19 cellular contexts compared by ENCODE assay signal in genomic region chr20:34420975-34421374, GRCh38.
"Had no signal": no experiment of that assay in that cellular context is flagged by ENCODE, and none has a peak within 500 bp of the region (broad histone marks: within the 10 kb centered on the region; RNA-seq: fewer than 3 reads in every experiment).

No MANE protein-coding gene starts in this region.

- H3K27me3 Mint-ChIP-seq: activated CD4-positive, alpha-beta T cell treated with anti-CD3 and anti-CD28 coated beads, Interleukin-2, amount 10 ng/mL, durations not matched to agents 7 days and 5 days; stimulated activated naive B cell treated with anti-CD40 and anti-IgM and Interleukin-4, amounts not matched to agents 10 μg/mL and 1 μg/mL and 100 μg/mL, for 72 hours had no signal

- H3K4me3 Mint-ChIP-seq: activated CD4-positive, alpha-beta T cell treated with anti-CD3 and anti-CD28 coated beads, Interleukin-2, amount 10 ng/mL, durations not matched to agents 7 days and 5 days; activated CD8-positive, alpha-beta T cell treated with anti-CD3 and anti-CD28 coated beads, Interleukin-2, amount 10 ng/mL, durations not matched to agents 7 days and 5 days; activated T-cell treated with anti-CD3 and anti-CD28 coated beads, Interleukin-2, amount 50 U/mL, for 4 hours; stimulated activated naive B cell treated with anti-CD40 and anti-IgM and Interleukin-4, amounts not matched to agents 10 μg/mL and 1 μg/mL and 100 μg/mL, for 72 hours had no signal

- H3K27ac Mint-ChIP-seq: activated CD4-positive, alpha-beta T cell treated with anti-CD3 and anti-CD28 coated beads, Interleukin-2, amount 10 ng/mL, durations not matched to agents 7 days and 5 days; activated CD8-positive, alpha-beta T cell treated with anti-CD3 and anti-CD28 coated beads, Interleukin-2, amount 10 ng/mL, durations not matched to agents 7 days and 5 days had no signal

- DNase-seq: activated CD4-positive, alpha-beta T cell treated with anti-CD3 and anti-CD28 coated beads, Interleukin-2, amount 10 ng/mL, durations not matched to agents 7 days and 5 days; activated CD8-positive, alpha-beta memory T cell treated with anti-CD3 and anti-CD28 coated beads, Interleukin-2, amount 50 U/mL, for 4 hours; activated CD8-positive, alpha-beta T cell treated with anti-CD3 and anti-CD28 coated beads, Interleukin-2, amount 10 ng/mL, durations not matched to agents 7 days and 5 days; activated effector memory CD4-positive, alpha-beta T cell treated with Interleukin-2 at 50 U/mL for 16 hours; activated naive CD4-positive, alpha-beta T cell treated with anti-CD3 and anti-CD28 coated beads, Interleukin-2, amount 50 U/mL, for 16 hours; activated T-cell treated with anti-CD3 and anti-CD28 coated beads, Interleukin-2, amount 50 U/mL, for 4 hours; foreskin fibroblast; hypothalamus; kidney; left lung; pancreas; stimulated activated naive B cell treated with anti-CD40 and anti-IgM and Interleukin-4, amounts not matched to agents 10 μg/mL and 1 μg/mL and 100 μg/mL, for 72 hours; T-helper 1 cell; T-helper 9 cell had no signal

- H3K4me1 ChIP-seq: left lung had no signal

- H3K27me3 ChIP-seq: left lung, neutrophil, pancreas, tibial nerve had no signal

- H3K9me3 ChIP-seq: left lung, neutrophil, pancreas, tibial nerve had no signal

- H3K9me3 Mint-ChIP-seq: activated CD4-positive, alpha-beta T cell treated with anti-CD3 and anti-CD28 coated beads, Interleukin-2, amount 10 ng/mL, durations not matched to agents 7 days and 5 days; activated T-cell treated with anti-CD3 and anti-CD28 coated beads, Interleukin-2, amount 50 U/mL, for 4 hours; stimulated activated naive B cell treated with anti-CD40 and anti-IgM and Interleukin-4, amounts not matched to agents 10 μg/mL and 1 μg/mL and 100 μg/mL, for 72 hours had no signal

- ATAC-seq: activated CD4-positive, CD25-positive, alpha-beta regulatory T cell treated with anti-CD3 and anti-CD28 coated beads, Interleukin-2, amount 50 U/mL, for 24 hours; activated CD8-positive, alpha-beta T cell treated with anti-CD3 and anti-CD28 coated beads, Interleukin-2, amount 10 ng/mL, durations not matched to agents 7 days and 5 days; activated T-cell treated with anti-CD3 and anti-CD28 coated beads, Interleukin-2, amount 50 U/mL, for 4 hours; left lung; stimulated activated naive B cell treated with anti-CD40 and anti-IgM and Interleukin-4, amounts not matched to agents 10 μg/mL and 1 μg/mL and 100 μg/mL, for 72 hours had no signal

- H3K4me3 ChIP-seq: left lung, pancreas, SK-N-MC, tibial nerve had no signal

- H3K27ac ChIP-seq: epithelial cell of prostate, left lung, neutrophil, pancreas, SK-N-MC, tibial nerve had no signal
